ENCODE assay signal across 23 cellular contexts in the genomic region with DNA sequence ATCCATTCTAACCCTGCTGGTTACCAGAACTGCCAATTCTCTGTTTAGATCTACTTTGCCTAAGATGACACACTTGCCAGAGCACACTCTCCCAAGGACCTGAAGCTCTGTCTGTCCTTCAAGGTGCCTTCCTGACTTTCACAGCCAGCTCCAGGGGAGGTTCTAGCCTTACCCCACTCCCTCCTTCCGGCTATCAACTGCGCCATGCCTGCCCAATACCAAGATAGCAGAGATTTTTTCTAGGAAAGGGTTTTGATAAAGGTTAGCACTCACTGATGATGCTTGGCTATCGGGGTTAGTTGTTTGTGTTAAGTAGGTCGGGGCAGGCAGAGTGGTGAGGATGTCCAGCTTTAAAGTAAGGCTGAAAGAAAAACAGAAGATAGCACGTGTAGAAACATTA.
"Had no signal": no experiment of that assay in that cellular context is flagged by ENCODE, and none has a peak within 500 bp of the region (broad histone marks: within the 10 kb centered on the region; RNA-seq: fewer than 3 reads in every experiment).

No MANE protein-coding gene starts in this region.

- H3K27ac Mint-ChIP-seq: activated CD4-positive, alpha-beta memory T cell treated with anti-CD3 and anti-CD28 coated beads, Interleukin-2, amount 10 ng/mL, durations not matched to agents 7 days and 5 days; activated naive CD4-positive, alpha-beta T cell treated with anti-CD3 and anti-CD28 coated beads, Interleukin-2, amount 50 U/mL, for 24 hours; activated T-cell treated with anti-CD3 and anti-CD28 coated beads, Interleukin-2, amount 50 U/mL, for 24 hours had no signal

- H3K4me3 Mint-ChIP-seq: activated CD4-positive, alpha-beta memory T cell treated with anti-CD3 and anti-CD28 coated beads, Interleukin-2, amount 10 ng/mL, durations not matched to agents 7 days and 5 days; activated naive CD4-positive, alpha-beta T cell treated with anti-CD3 and anti-CD28 coated beads, Interleukin-2, amount 50 U/mL, for 24 hours; activated T-cell treated with anti-CD3 and anti-CD28 coated beads, Interleukin-2, amount 50 U/mL, for 24 hours; naive thymus-derived CD8-positive, alpha-beta T cell had no signal

- H3K27me3 ChIP-seq: body of pancreas, colonic mucosa, tibial nerve, vagina had no signal

- FAIRE-seq: keratinocyte had no signal

- H3K27me3 Mint-ChIP-seq: activated CD4-positive, alpha-beta memory T cell treated with anti-CD3 and anti-CD28 coated beads, Interleukin-2, amount 10 ng/mL, durations not matched to agents 7 days and 5 days; activated naive CD4-positive, alpha-beta T cell treated with anti-CD3 and anti-CD28 coated beads, Interleukin-2, amount 50 U/mL, for 24 hours; activated T-cell treated with anti-CD3 and anti-CD28 coated beads, Interleukin-2, amount 50 U/mL, for 24 hours; naive thymus-derived CD8-positive, alpha-beta T cell had no signal

- H3K4me3 ChIP-seq: body of pancreas, colonic mucosa, mucosa of descending colon, tibial nerve, vagina had no signal

- H3K36me3 ChIP-seq: colonic mucosa, tibial nerve, vagina had no signal

- H3K27ac ChIP-seq: body of pancreas, colonic mucosa, tibial nerve, vagina had no signal

- H3K9me3 Mint-ChIP-seq: activated CD4-positive, alpha-beta memory T cell treated with anti-CD3 and anti-CD28 coated beads, Interleukin-2, amount 10 ng/mL, durations not matched to agents 7 days and 5 days; activated naive CD4-positive, alpha-beta T cell treated with anti-CD3 and anti-CD28 coated beads, Interleukin-2, amount 50 U/mL, for 24 hours; activated T-cell treated with anti-CD3 and anti-CD28 coated beads, Interleukin-2, amount 50 U/mL, for 24 hours; naive thymus-derived CD8-positive, alpha-beta T cell had no signal

- H3K9me3 ChIP-seq: body of pancreas, colonic mucosa, mucosa of descending colon, tibial nerve, vagina had no signal

- H3K4me1 ChIP-seq: body of pancreas, colonic mucosa had no signal

- DNase-seq: activated CD4-positive, alpha-beta memory T cell treated with anti-CD3 and anti-CD28 coated beads, Interleukin-2, amount 10 ng/mL, durations not matched to agents 7 days and 5 days; activated CD4-positive, alpha-beta T cell treated with anti-CD3 and anti-CD28 coated beads for 4 hours; activated effector memory CD4-positive, alpha-beta T cell treated with Interleukin-2 at 50 U/mL for 16 hours; activated T-cell treated with anti-CD3 and anti-CD28 coated beads, Interleukin-2, amount 50 U/mL, for 24 hours; amniotic stem cell; body of pancreas; caudate nucleus; colonic mucosa; hippocampal formation; mammary epithelial cell; naive thymus-derived CD8-positive, alpha-beta T cell; nucleus accumbens; stimulated activated CD4-positive, alpha-beta T cell treated with anti-CD3 and anti-CD28 coated beads, Interleukin-2, amount 100 ng/mL, for 48 hours; stimulated activated naive CD4-positive, alpha-beta T cell; substantia nigra; T1000 had no signal

- ATAC-seq: body of pancreas; esophagus mucosa; left lobe of liver; mucosa of descending colon; naive thymus-derived CD8-positive, alpha-beta T cell had no signal
